ENCODE assay signal across 1 cellular context in genomic region chr3:66486646-66487045, GRCh38.
TF ChIP-seq lines count a peak whose summit lies in the region.

No MANE protein-coding gene starts in this region.

TF ChIP-seq in endothelial cell of umbilical vein, 7 proteins besides CTCF, POLR2A, EP300 and RAD21:
- TF ChIP-seq GATA2 (IDR thresholded peaks at IDR 0.05; ENCODE audit: insufficient read depth, insufficient read length, low read depth, low read length) (no peak), FOS (IDR thresholded peaks at IDR 0.05; ENCODE audit: borderline replicate concordance, insufficient read depth, low read length) (no peak), JUN (IDR thresholded peaks at IDR 0.05; ENCODE audit: borderline replicate concordance, insufficient read depth, insufficient read length, low read depth) (peak; percentile 28), MAX (IDR thresholded peaks at IDR 0.05; ENCODE audit: insufficient read depth, insufficient read length) (no peak), EZH2 (IDR thresholded peaks at IDR 0.05; ENCODE audit: borderline replicate concordance, low read depth, low read length, severe bottlenecking) (no peak), MYC (IDR thresholded peaks at IDR 0.05; ENCODE audit: low read depth, low read length) (no peak), POLR2AphosphoS5 (IDR thresholded peaks at IDR 0.05; ENCODE audit: insufficient read depth, low read depth, low read length) (no peak)
